In genomic region chr19:11198769-11199469, GRCh38 we compare ENCODE assay signal across 12 cellular contexts. TPM values are rescaled to one million over a fixed set of nuclear protein-coding genes. Genes with fewer than 3 reads are reported as not detected.
A peak's percentile ranks its signal among the peaks of the same experiment; 100 is the strongest.
DNase-seq lines count a peak whose midpoint lies in the region; ATAC-seq and TF ChIP-seq lines count a peak whose summit lies in the region.
"Had no signal": no experiment of that assay in that cellular context is flagged by ENCODE, and none has a peak within 500 bp of the region (broad histone marks: within the 10 kb centered on the region; RNA-seq: fewer than 3 reads in every experiment).

No MANE protein-coding gene starts in this region.

- H3K4me3 ChIP-seq in dorsolateral prefrontal cortex: peak overlapping the region in 2 of 59 donors; percentile 4 to 74
- H3K4me3 ChIP-seq in upper lobe of left lung: no peak overlapping the region

- H3K4me3 Mint-ChIP-seq in activated naive CD8-positive, alpha-beta T cell: peak overlapping the region; percentile 46
- H3K4me3 Mint-ChIP-seq in activated naive CD8-positive, alpha-beta T cell treated with anti-CD3 and anti-CD28 coated beads for 36 hours: no peak overlapping the region
- peak overlapping the region in 7 of 8 donors; percentile 6 to 86 (median 80) for H3K4me3 Mint-ChIP-seq in naive B cell

- peak overlapping the region in 41 of 59 donors; percentile 8 to 92 (median 82) for H3K27ac ChIP-seq in dorsolateral prefrontal cortex
- H3K27ac ChIP-seq in upper lobe of left lung: peak overlapping the region; percentile 75 to 93 (median 90)

- TF ChIP-seq CTCF in dorsolateral prefrontal cortex (IDR thresholded peaks at IDR 0.05 in 54 of 56, conservative IDR thresholded peaks at IDR 0.05 in 2 of 56; ENCODE audit: low read depth in 1 of 56, partially characterized antibody in 56 of 56) (no peak), upper lobe of left lung (IDR thresholded peaks at IDR 0.05) (no peak)

- no peaks in the 10 kb centered on the region for H3K9me3 ChIP-seq in upper lobe of left lung
- H3K9me3 ChIP-seq: pancreas had no signal

- H3K27me3 ChIP-seq in dorsolateral prefrontal cortex: no peaks in the 10 kb centered on the region
- no peaks in the 10 kb centered on the region for H3K27me3 ChIP-seq in upper lobe of left lung
- H3K27me3 ChIP-seq: pancreas had no signal

- DNase-seq in activated naive CD8-positive, alpha-beta T cell treated with anti-CD3 and anti-CD28 coated beads for 36 hours: no peak
- no peak for DNase-seq in dorsolateral prefrontal cortex
- DNase-seq in naive B cell: no peak
- no peak for DNase-seq in upper lobe of left lung
- no peak for DNase-seq in RKO (ENCODE audit: low spot score)
- DNase-seq in NCI-H82 treated with DMSO at 0.1 percent for 48 hours (lab: John Stamatoyannopoulos, UW; ENCODE audit: unreplicated experiment): no peak
- DNase-seq: activated T-cell treated with anti-CD3 and anti-CD28 coated beads, Interleukin-2, amount 50 U/mL, for 24 hours; pancreas; SHP77 treated with DMSO at 0.1 percent for 48 hours had no signal

- TF ChIP-seq POLR2A in upper lobe of left lung (IDR thresholded peaks at IDR 0.05): no peak

- no peak for ATAC-seq in naive B cell (ENCODE audit: low read depth in 2 of 2)
- ATAC-seq in upper lobe of left lung (ENCODE audit: low FRiP score in 2 of 2): no peak
- ATAC-seq in GM18502 (IDR thresholded peaks at IDR 0.05; ENCODE audit: poor library complexity, unreplicated experiment): no peak
- ATAC-seq: pancreas had no signal

- TF ChIP-seq EP300 in upper lobe of left lung (IDR thresholded peaks at IDR 0.05): no peak

- no peaks in the 10 kb centered on the region for H3K36me3 Mint-ChIP-seq in activated naive CD8-positive, alpha-beta T cell
- H3K36me3 Mint-ChIP-seq in activated naive CD8-positive, alpha-beta T cell treated with anti-CD3 and anti-CD28 coated beads for 36 hours: no peaks in the 10 kb centered on the region
- no peaks in the 10 kb centered on the region for H3K36me3 Mint-ChIP-seq in naive B cell

- H3K4me1 ChIP-seq in upper lobe of left lung: peaks cover 45 to 57% (median 48%) of the 10 kb centered on the region in 4 donors

- peaks cover 6% of the 10 kb centered on the region for H3K4me1 Mint-ChIP-seq in activated naive CD8-positive, alpha-beta T cell (ENCODE audit: low read depth)
- H3K4me1 Mint-ChIP-seq in activated naive CD8-positive, alpha-beta T cell treated with anti-CD3 and anti-CD28 coated beads for 36 hours: peaks cover 8% of the 10 kb centered on the region
- H3K4me1 Mint-ChIP-seq in naive B cell: peaks cover 14 to 22% (median 17%) of the 10 kb centered on the region in 3 donors

- WGBS in upper lobe of left lung, 2 donors: 74 to 76% methylated on average over 9 of the region's 9 CpGs

- intact Hi-C loops in dorsolateral prefrontal cortex (cut with DNase I): loop anchor here in 1 of 2 donors (5.0 kb wide), 1 partner anchor 42 kb away; the partner anchor contains the start of gene SPC24

- H3K27me3 Mint-ChIP-seq in activated naive CD8-positive, alpha-beta T cell: no peaks in the 10 kb centered on the region
- peaks cover 33% of the 10 kb centered on the region for H3K27me3 Mint-ChIP-seq in activated naive CD8-positive, alpha-beta T cell treated with anti-CD3 and anti-CD28 coated beads for 36 hours
- H3K27me3 Mint-ChIP-seq in naive B cell: peaks cover 8 to 42% (median 33%) of the 10 kb centered on the region in 3 donors

- H3K36me3 ChIP-seq in upper lobe of left lung: peaks cover 0 to 59% (median 18%) of the 10 kb centered on the region in 4 donors

- H3K9me3 Mint-ChIP-seq in activated naive CD8-positive, alpha-beta T cell (ENCODE audit: low read depth): no peaks in the 10 kb centered on the region
- no peaks in the 10 kb centered on the region for H3K9me3 Mint-ChIP-seq in activated naive CD8-positive, alpha-beta T cell treated with anti-CD3 and anti-CD28 coated beads for 36 hours
- no peaks in the 10 kb centered on the region for H3K9me3 Mint-ChIP-seq in naive B cell
- H3K9me3 Mint-ChIP-seq: activated T-cell treated with anti-CD3 and anti-CD28 coated beads, Interleukin-2, amount 50 U/mL, for 24 hours had no signal

- no peak overlapping the region for H3K27ac Mint-ChIP-seq in activated naive CD8-positive, alpha-beta T cell
- H3K27ac Mint-ChIP-seq in activated naive CD8-positive, alpha-beta T cell treated with anti-CD3 and anti-CD28 coated beads for 36 hours: no peak overlapping the region
- peak overlapping the region in 2 of 6 donors; percentile 74 to 85 for H3K27ac Mint-ChIP-seq in naive B cell
- H3K27ac Mint-ChIP-seq: activated T-cell treated with anti-CD3 and anti-CD28 coated beads, Interleukin-2, amount 50 U/mL, for 24 hours had no signal

RNA-seq across cellular contexts. Expression of gene KANK2, which starts 1.6 kb away (rescaled TPM):
- total RNA-seq in activated naive CD8-positive, alpha-beta T cell treated with anti-CD3 and anti-CD28 coated beads for 36 hours: 1 to 10 TPM in 1 of 2 experiments, under 1 TPM in 1; 0.98 to 1.8 TPM
- total RNA-seq in dorsolateral prefrontal cortex (10 to 100 TPM; 13.8 to 97.3 (median 30.1) TPM), upper lobe of left lung (100 to 1,000 TPM; 144 to 295 (median 240) TPM)
- polyA plus RNA-seq in naive B cell (ENCODE audit: low read depth in 6 of 6): under 1 TPM in 3 of 6 donors, not detected in 3; 0.09 to 0.57 (median 0.19) TPM

RNA-seq across cellular contexts. Expression of gene ANGPTL8, which starts 40.5 kb away (rescaled TPM):
- not detected for total RNA-seq in activated naive CD8-positive, alpha-beta T cell treated with anti-CD3 and anti-CD28 coated beads for 36 hours
- total RNA-seq in dorsolateral prefrontal cortex: 1 to 10 TPM in 43 of 120 experiments, under 1 TPM in 14, not detected in 63; 0.39 to 3.2 (median 1.5) TPM
- not detected for polyA plus RNA-seq in naive B cell (ENCODE audit: low read depth in 6 of 6)
- total RNA-seq in upper lobe of left lung: 1 to 10 TPM in 1 of 6 donors, not detected in 5; 5.2 TPM
- total RNA-seq: NCI-H460 had no signal

RNA-seq across cellular contexts. Expression of gene SPC24, which starts 43.3 kb away (rescaled TPM):
- total RNA-seq in activated naive CD8-positive, alpha-beta T cell treated with anti-CD3 and anti-CD28 coated beads for 36 hours: 10 to 100 TPM; 54.4 TPM
- total RNA-seq in dorsolateral prefrontal cortex: 1 to 10 TPM in 102 of 120 experiments, under 1 TPM in 17, not detected in 1; 0.44 to 4.9 (median 1.8) TPM
- not detected for polyA plus RNA-seq in naive B cell (ENCODE audit: low read depth in 6 of 6)
- 10 to 100 TPM in 1 of 6 donors, 1 to 10 TPM in 4, not detected in 1; 1.4 to 13.3 (median 2.1) TPM for total RNA-seq in upper lobe of left lung

Comparison
In these comparisons a context has a peak if more than half of its experiments do, and no peak if none do; other contexts are left out.
1. RNA of gene KANK2, which starts 1.6 kb away (total RNA-seq): 144 to 295 TPM in upper lobe of left lung and 13.8 to 97.3 TPM in dorsolateral prefrontal cortex; 0.98 to 1.8 TPM in activated naive CD8-positive, alpha-beta T cell treated with anti-CD3 and anti-CD28 coated beads for 36 hours; every median in the first group is over 4 times any median in the second.